10 cellular contexts compared by ENCODE assay signal in the genomic region with DNA sequence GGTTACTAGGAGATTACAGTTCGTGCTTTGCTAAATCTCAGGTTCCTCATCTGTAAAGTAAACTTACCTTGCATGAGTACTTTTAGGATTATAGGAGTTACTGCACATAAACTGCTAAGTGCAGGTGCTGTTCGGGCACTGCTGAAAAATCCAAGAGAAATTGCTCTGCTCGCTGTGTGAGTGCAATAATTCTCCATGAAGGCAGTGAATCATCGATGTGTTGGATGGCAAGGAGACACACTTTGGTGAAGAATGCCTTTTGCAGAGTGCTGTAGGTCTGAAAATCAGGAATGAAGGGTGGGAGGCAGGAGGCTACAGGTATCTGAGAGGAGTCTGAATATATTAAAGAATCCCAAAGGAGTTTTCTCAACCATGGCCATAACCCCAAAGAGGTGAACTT.
"Had no signal": no experiment of that assay in that cellular context is flagged by ENCODE, and none has a peak within 500 bp of the region (broad histone marks: within the 10 kb centered on the region; RNA-seq: fewer than 3 reads in every experiment).

No MANE protein-coding gene starts in this region.

- H3K27ac ChIP-seq: GM23248 had no signal

- H3K4me3 ChIP-seq: GM23248, GM23338, HAP-1 had no signal

- H2AFZ ChIP-seq: GM23248, GM23338 had no signal

- H3K4me1 ChIP-seq: HAP-1 had no signal

- H3K9ac ChIP-seq: GM23248 had no signal

- H3K9me3 ChIP-seq: HAP-1 had no signal

- H3K36me3 ChIP-seq: HAP-1 had no signal

- DNase-seq: GM23248, GOT3, H7, H9, HCEC 1CT, HFFc6 had no signal

- H3K4me2 ChIP-seq: GM23338 had no signal

- FAIRE-seq: H1, H54 had no signal
